ENCODE assay signal across 1 cellular context in the genomic region with DNA sequence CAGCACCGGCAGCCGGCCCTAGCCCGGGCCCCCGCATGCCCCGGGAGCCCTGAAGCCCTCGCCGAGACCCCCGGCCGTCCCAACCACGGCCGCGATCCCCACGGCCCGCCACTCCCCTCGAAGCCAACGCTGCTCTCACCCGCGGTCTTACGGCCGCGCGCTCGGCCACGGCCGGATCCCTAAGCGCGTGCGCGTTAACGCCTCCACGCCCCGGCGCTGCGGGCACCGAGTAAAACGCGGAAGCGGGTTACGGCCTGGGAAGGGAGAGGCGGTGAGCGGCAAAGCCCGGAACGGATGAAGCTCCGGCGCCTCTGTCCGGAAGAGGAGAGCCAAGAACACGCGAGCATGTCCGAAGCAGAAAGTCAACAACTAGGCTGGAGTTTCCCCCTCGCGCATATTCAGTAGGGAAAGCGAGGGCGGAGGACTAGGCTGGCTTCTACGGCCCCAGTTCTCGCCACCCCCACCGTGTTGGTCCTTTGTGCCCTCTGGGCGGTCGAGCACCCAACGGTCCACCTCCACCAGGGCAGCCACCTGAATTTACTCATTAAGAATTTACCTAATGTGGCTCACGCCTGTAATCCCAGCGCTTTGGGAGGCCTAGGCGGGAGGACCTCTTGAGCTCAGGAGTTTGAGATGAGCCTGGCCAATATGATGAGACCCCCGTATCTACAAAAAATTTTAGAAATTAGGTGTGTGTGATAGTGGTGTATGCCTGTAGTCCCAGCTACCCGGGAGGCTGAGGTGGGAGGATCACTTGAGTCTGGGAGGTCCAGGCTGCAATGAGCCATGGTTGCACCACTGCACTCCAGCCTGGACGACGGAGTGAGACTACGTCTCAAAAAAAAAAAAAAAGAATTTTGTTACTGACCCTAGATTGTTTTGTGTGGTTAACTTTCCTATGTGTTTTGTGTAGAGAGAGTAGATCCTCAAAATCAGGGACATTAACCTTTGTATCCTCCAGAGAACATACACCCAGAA.
TF ChIP-seq lines count a peak whose summit lies in the region.

Gene KANSL3, minus strand, starts transcription at position 169 of the 978 bp plus-strand sequence. CDS start 1,177 bp downstream, outside the sequence.

TF ChIP-seq in K562, 482 proteins besides CTCF, POLR2A, EP300 and RAD21 (continued from another document and continues in another):
- TF ChIP-seq, protein P1, sequence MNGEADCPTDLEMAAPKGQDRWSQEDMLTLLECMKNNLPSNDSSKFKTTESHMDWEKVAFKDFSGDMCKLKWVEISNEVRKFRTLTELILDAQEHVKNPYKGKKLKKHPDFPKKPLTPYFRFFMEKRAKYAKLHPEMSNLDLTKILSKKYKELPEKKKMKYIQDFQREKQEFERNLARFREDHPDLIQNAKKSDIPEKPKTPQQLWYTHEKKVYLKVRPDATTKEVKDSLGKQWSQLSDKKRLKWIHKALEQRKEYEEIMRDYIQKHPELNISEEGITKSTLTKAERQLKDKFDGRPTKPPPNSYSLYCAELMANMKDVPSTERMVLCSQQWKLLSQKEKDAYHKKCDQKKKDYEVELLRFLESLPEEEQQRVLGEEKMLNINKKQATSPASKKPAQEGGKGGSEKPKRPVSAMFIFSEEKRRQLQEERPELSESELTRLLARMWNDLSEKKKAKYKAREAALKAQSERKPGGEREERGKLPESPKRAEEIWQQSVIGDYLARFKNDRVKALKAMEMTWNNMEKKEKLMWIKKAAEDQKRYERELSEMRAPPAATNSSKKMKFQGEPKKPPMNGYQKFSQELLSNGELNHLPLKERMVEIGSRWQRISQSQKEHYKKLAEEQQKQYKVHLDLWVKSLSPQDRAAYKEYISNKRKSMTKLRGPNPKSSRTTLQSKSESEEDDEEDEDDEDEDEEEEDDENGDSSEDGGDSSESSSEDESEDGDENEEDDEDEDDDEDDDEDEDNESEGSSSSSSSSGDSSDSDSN (IDR thresholded peaks at IDR 0.05; ENCODE audit: borderline replicate concordance in 1 of 2, low read depth in 2 of 2, low read length in 2 of 2) = 0 out of 4 replicates have a peak, but pooled peaks of 1 of the 2 experiments have one; percentile 27
- no peak for TF ChIP-seq WHSC1 (IDR thresholded peaks at IDR 0.05; ENCODE audit: low read length)
- no peak for TF ChIP-seq JUNB (CRISPR knock-in tag; conservative IDR thresholded peaks at IDR 0.05)
- no peak for TF ChIP-seq HES1 (IDR thresholded peaks at IDR 0.05; ENCODE audit: low read depth)
- 0 out of 2 replicates have a peak, but pooled peaks have one; percentile 31 for TF ChIP-seq RHOXF2B (CRISPR knock-in tag; conservative IDR thresholded peaks at IDR 0.05)
- TF ChIP-seq IRF1 (CRISPR knock-in tag; IDR thresholded peaks at IDR 0.05; ENCODE audit: borderline replicate concordance) = peak; percentile 80; the same call in 1 of the 2 replicates
- no peak for TF ChIP-seq MAFF (IDR thresholded peaks at IDR 0.05; ENCODE audit: low read length)
- no peak for TF ChIP-seq ZNF764 (CRISPR knock-in tag; IDR thresholded peaks at IDR 0.05; ENCODE audit: low read depth)
- peak; percentile 76 for TF ChIP-seq HCFC1 (IDR thresholded peaks at IDR 0.05; ENCODE audit: low read depth, low read length)
- TF ChIP-seq POLR2B (IDR thresholded peaks at IDR 0.05; ENCODE audit: low read depth, partially characterized antibody) = peak; percentile 67
- TF ChIP-seq SMARCA4 (IDR thresholded peaks at IDR 0.05) = 0 out of 2 replicates have a peak, but pooled peaks have one; percentile 26
- TF ChIP-seq, protein P2, sequence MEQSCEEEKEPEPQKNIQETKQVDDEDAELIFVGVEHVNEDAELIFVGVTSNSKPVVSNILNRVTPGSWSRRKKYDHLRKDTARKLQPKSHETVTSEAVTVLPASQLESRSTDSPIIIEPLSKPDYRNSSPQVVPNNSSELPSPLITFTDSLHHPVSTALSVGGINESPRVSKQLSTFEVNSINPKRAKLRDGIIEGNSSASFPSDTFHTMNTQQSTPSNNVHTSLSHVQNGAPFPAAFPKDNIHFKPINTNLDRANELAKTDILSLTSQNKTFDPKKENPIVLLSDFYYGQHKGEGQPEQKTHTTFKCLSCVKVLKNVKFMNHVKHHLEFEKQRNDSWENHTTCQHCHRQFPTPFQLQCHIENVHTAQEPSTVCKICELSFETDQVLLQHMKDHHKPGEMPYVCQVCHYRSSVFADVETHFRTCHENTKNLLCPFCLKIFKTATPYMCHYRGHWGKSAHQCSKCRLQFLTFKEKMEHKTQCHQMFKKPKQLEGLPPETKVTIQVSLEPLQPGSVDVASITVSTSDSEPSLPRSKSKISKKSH (CRISPR knock-in tag; IDR thresholded peaks at IDR 0.05) = no peak
- TF ChIP-seq, protein P3, sequence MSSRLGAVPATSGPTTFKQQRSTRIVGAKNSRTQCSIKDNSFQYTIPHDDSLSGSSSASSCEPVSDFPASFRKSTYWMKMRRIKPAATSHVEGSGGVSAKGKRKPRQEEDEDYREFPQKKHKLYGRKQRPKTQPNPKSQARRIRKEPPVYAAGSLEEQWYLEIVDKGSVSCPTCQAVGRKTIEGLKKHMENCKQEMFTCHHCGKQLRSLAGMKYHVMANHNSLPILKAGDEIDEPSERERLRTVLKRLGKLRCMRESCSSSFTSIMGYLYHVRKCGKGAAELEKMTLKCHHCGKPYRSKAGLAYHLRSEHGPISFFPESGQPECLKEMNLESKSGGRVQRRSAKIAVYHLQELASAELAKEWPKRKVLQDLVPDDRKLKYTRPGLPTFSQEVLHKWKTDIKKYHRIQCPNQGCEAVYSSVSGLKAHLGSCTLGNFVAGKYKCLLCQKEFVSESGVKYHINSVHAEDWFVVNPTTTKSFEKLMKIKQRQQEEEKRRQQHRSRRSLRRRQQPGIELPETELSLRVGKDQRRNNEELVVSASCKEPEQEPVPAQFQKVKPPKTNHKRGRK (tag; IDR thresholded peaks at IDR 0.05) = no peak
- TF ChIP-seq, protein P4, sequence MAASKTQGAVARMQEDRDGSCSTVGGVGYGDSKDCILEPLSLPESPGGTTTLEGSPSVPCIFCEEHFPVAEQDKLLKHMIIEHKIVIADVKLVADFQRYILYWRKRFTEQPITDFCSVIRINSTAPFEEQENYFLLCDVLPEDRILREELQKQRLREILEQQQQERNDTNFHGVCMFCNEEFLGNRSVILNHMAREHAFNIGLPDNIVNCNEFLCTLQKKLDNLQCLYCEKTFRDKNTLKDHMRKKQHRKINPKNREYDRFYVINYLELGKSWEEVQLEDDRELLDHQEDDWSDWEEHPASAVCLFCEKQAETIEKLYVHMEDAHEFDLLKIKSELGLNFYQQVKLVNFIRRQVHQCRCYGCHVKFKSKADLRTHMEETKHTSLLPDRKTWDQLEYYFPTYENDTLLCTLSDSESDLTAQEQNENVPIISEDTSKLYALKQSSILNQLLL (CRISPR knock-in tag; IDR thresholded peaks at IDR 0.05; ENCODE audit: borderline replicate concordance) = no peak
- TF ChIP-seq XRCC3 (IDR thresholded peaks at IDR 0.05) = no peak
- TF ChIP-seq, protein P5, sequence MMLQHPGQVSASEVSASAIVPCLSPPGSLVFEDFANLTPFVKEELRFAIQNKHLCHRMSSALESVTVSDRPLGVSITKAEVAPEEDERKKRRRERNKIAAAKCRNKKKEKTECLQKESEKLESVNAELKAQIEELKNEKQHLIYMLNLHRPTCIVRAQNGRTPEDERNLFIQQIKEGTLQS (IDR thresholded peaks at IDR 0.05) = no peak
- TF ChIP-seq, protein P5 (CRISPR knock-in tag; conservative IDR thresholded peaks at IDR 0.05) = 0 out of 2 replicates have a peak, but pooled peaks have one; percentile 22
- peak; percentile 42 to 49; a peak in 2 of 4 replicates for TF ChIP-seq TRIM24 (IDR thresholded peaks at IDR 0.05)
- TF ChIP-seq ZBTB49 (CRISPR knock-in tag; IDR thresholded peaks at IDR 0.05; ENCODE audit: borderline replicate concordance) = peak; percentile 71; the same call in 1 of the 2 replicates
- no peak for TF ChIP-seq SRSF7 (optimal IDR thresholded peaks at IDR 0.05; ENCODE audit: low read depth, low read length)
- TF ChIP-seq BDP1 (IDR thresholded peaks at IDR 0.05; ENCODE audit: insufficient read depth, insufficient read length) = no peak
- TF ChIP-seq ZNF592 (IDR thresholded peaks at IDR 0.05) = peak; percentile 81
- peak; percentile 87 for TF ChIP-seq CREM (IDR thresholded peaks at IDR 0.05; ENCODE audit: low read depth)
- TF ChIP-seq CREB1 (IDR thresholded peaks at IDR 0.05) = peak; percentile 66; the same call in 1 of the 2 replicates
- TF ChIP-seq CREB1 (CRISPR knock-in tag; IDR thresholded peaks at IDR 0.05) = peak; percentile 72; the same call in 1 of the 2 replicates
- TF ChIP-seq SPI1 (IDR thresholded peaks at IDR 0.05; ENCODE audit: borderline replicate concordance, low read depth, low read length) = no peak
- TF ChIP-seq HIVEP1 (CRISPR knock-in tag; IDR thresholded peaks at IDR 0.05) = peak; percentile 31; the same call in 1 of the 2 replicates
- TF ChIP-seq RFX7 (CRISPR knock-in tag; IDR thresholded peaks at IDR 0.05) = no peak
- TF ChIP-seq SMAD1 (IDR thresholded peaks at IDR 0.05; ENCODE audit: low read depth, low read length, partially characterized antibody) = no peak
- no peak for TF ChIP-seq HDAC6 (IDR thresholded peaks at IDR 0.05; ENCODE audit: low read depth, low read length)
- peak; percentile 97 for TF ChIP-seq U2AF1 (optimal IDR thresholded peaks at IDR 0.05; ENCODE audit: low read depth, low read length)
- peak; percentile 99 for TF ChIP-seq XRCC5 (IDR thresholded peaks at IDR 0.05; ENCODE audit: low read depth, low read length)
- TF ChIP-seq BCOR (IDR thresholded peaks at IDR 0.05) = peak; percentile 68
- no peak for TF ChIP-seq ZNF655 (CRISPR knock-in tag; IDR thresholded peaks at IDR 0.05)
- peak in 1 of 2 experiments; percentile 57; a peak in 2 of 4 replicates for TF ChIP-seq SIN3A (IDR thresholded peaks at IDR 0.05; ENCODE audit: borderline replicate concordance in 2 of 2, control insufficient read depth in 1 of 2, low read depth in 2 of 2, low read length in 2 of 2)
- TF ChIP-seq ZNF707 (CRISPR knock-in tag; conservative IDR thresholded peaks at IDR 0.05) = no peak
- peak; percentile 81; the same call in 1 of the 2 replicates for TF ChIP-seq KAT7 (CRISPR knock-in tag; IDR thresholded peaks at IDR 0.05; ENCODE audit: borderline replicate concordance)
- TF ChIP-seq ZBTB1 (CRISPR knock-in tag; IDR thresholded peaks at IDR 0.05; ENCODE audit: borderline replicate concordance, low read depth) = no peak
